ENCODE assay signal across 17 cellular contexts in genomic region chr20:45883100-45883469, GRCh38. TPM values are rescaled to one million over a fixed set of nuclear protein-coding genes. Genes with fewer than 3 reads are reported as not detected.
DNase-seq lines count a peak whose midpoint lies in the region; ATAC-seq and TF ChIP-seq lines count a peak whose summit lies in the region.
"Had no signal": no experiment of that assay in that cellular context is flagged by ENCODE, and none has a peak within 500 bp of the region (broad histone marks: within the 10 kb centered on the region; RNA-seq: fewer than 3 reads in every experiment).

No MANE protein-coding gene starts in this region.

- DNase-seq in CD14-positive monocyte (ENCODE audit: low spot score) (no peak), activated B cell treated with CpG ODN at 0.5 μM for 24 hours (no peak), naive B cell (no peak), COLO668 (lab: John Stamatoyannopoulos, UW; ENCODE audit: unreplicated experiment) (no peak), H7 (no peak), midbrain (lab: John Stamatoyannopoulos, UW) (no peak)
- no peak for DNase-seq in CD4-positive, alpha-beta memory T cell
- DNase-seq: activated effector memory CD4-positive, alpha-beta T cell treated with anti-CD3 and anti-CD28 coated beads, Interleukin-2, amount 50 U/mL, for 16 hours; AML-193; dermis blood vessel endothelial cell; DMS153; foreskin keratinocyte; kidney glomerular epithelial cell; NCI-H2227 treated with DMSO at 0.1 percent for 48 hours had no signal

- no peak for ATAC-seq in activated B cell treated with CpG ODN at 0.5 μM for 24 hours (ENCODE audit: low read depth)
- ATAC-seq in naive B cell (ENCODE audit: low read depth in 2 of 2) = no peak
- ATAC-seq in activated CD4-positive, CD25-positive, alpha-beta regulatory T cell treated with anti-CD3 and anti-CD28 coated beads, Interleukin-2, amount 50 U/mL, for 24 hours = no peak
- ATAC-seq: foreskin keratinocyte, Panc1 had no signal

- H3K4me3 Mint-ChIP-seq in CD14-positive monocyte (no peak overlapping the region), activated B cell treated with CpG ODN at 0.5 μM for 24 hours (peak overlapping the region; percentile 16), naive B cell (peak overlapping the region in 7 of 8 donors; percentile 13 to 90 (median 57))
- H3K4me3 Mint-ChIP-seq in CD4-positive, alpha-beta memory T cell = peak overlapping the region in 6 of 8 donors; percentile 29 to 50 (median 44)

- no peaks in the 10 kb centered on the region for H3K27me3 ChIP-seq in CD4-positive, alpha-beta memory T cell (ENCODE audit: insufficient read depth, low read length)
- H3K27me3 ChIP-seq in H7 (ENCODE audit: control insufficient read depth, insufficient read depth, low read length) = no peaks in the 10 kb centered on the region
- H3K27me3 ChIP-seq: foreskin keratinocyte had no signal

- peaks cover 17% of the 10 kb centered on the region for H3K36me3 ChIP-seq in CD4-positive, alpha-beta memory T cell (ENCODE audit: insufficient read depth, low read length)
- peaks cover 15% of the 10 kb centered on the region for H3K36me3 ChIP-seq in H7 (replicated peaks; ENCODE audit: control insufficient read depth, insufficient read depth, low read length)

- H3K27ac ChIP-seq in CD4-positive, alpha-beta memory T cell (ENCODE audit: low read depth, low read length) = no peak overlapping the region
- H3K27ac ChIP-seq: foreskin keratinocyte had no signal

- intact Hi-C loops in CD14-positive monocyte (cut with micrococcal nuclease) (no loop called here), activated B cell treated with CpG ODN at 0.5 μM for 24 hours (cut with micrococcal nuclease) (no loop called here)
- intact Hi-C loops in CD4-positive, alpha-beta memory T cell (cut with micrococcal nuclease) = no loop called here

- CTCF ChIA-PET in CD4-positive, alpha-beta memory T cell (lab: Charles Lee; ENCODE audit: partially characterized antibody) = interaction anchor here (1.0 to 1.5 kb wide), 2 partner anchors 9 to 16 kb away, joined by 3 to 4 read pairs; no protein-coding TSS in a partner anchor
- CTCF ChIA-PET in activated B cell treated with CpG ODN at 0.5 μM for 24 hours (lab: Charles Lee) = interaction anchor here (0.6 to 2.9 kb wide), 3 partner anchors 7 to 59 kb away, joined by 3 to 9 read pairs (median 3); partner anchors contain the start of gene NEURL2

- POLR2A ChIA-PET in CD4-positive, alpha-beta memory T cell (lab: Charles Lee; ENCODE audit: partially characterized antibody) = interaction anchor here (1.0 to 5.6 kb wide), 6 partner anchors 8 to 491 kb away, joined by 3 to 98 read pairs (median 40); partner anchors contain the start of genes ACOT8, CTSA, NEURL2 and PCIF1
- POLR2A ChIA-PET in activated B cell treated with CpG ODN at 0.5 μM for 24 hours (lab: Charles Lee) = interaction anchor here (2.6 to 2.9 kb wide), 2 partner anchors 9 to 52 kb away, joined by 37 to 43 read pairs; partner anchors contain the start of genes CTSA, NEURL2 and PCIF1

- no peaks in the 10 kb centered on the region for H3K9me3 ChIP-seq in CD4-positive, alpha-beta memory T cell (ENCODE audit: control insufficient read depth in 1 of 2, low read length in 2 of 2)

- H3K4me3 ChIP-seq in CD4-positive, alpha-beta memory T cell (ENCODE audit: low read length in 2 of 2) = no peak overlapping the region
- H3K4me3 ChIP-seq in H7 (ENCODE audit: insufficient read depth, low read depth, low read length) = no peak overlapping the region

- H3K27ac Mint-ChIP-seq in CD14-positive monocyte (peak overlapping the region; percentile 25 to 81 (median 61)), activated B cell treated with CpG ODN at 0.5 μM for 24 hours (no peak overlapping the region), naive B cell (peak overlapping the region in 1 of 6 donors; percentile 82)
- H3K27ac Mint-ChIP-seq in CD4-positive, alpha-beta memory T cell = peak overlapping the region in 4 of 7 donors; percentile 57 to 83 (median 72)

- TF ChIP-seq CTCF in CD14-positive monocyte (IDR thresholded peaks at IDR 0.05) (no peak), activated B cell treated with CpG ODN at 0.5 μM for 24 hours (IDR thresholded peaks at IDR 0.05) (no peak)

- H3K4me1 ChIP-seq in CD4-positive, alpha-beta memory T cell (ENCODE audit: insufficient read depth, low read length) = peaks cover 44% of the 10 kb centered on the region

- H3K9me3 Mint-ChIP-seq in CD14-positive monocyte = no peaks in the 10 kb centered on the region
- no peaks in the 10 kb centered on the region for H3K9me3 Mint-ChIP-seq in CD4-positive, alpha-beta memory T cell
- H3K9me3 Mint-ChIP-seq in activated B cell treated with CpG ODN at 0.5 μM for 24 hours = no peaks in the 10 kb centered on the region
- no peaks in the 10 kb centered on the region for H3K9me3 Mint-ChIP-seq in naive B cell
- H3K9me3 Mint-ChIP-seq: memory B cell had no signal

- no peaks in the 10 kb centered on the region for H3K27me3 Mint-ChIP-seq in CD14-positive monocyte (ENCODE audit: low read depth in 3 of 3)
- no peaks in the 10 kb centered on the region for H3K27me3 Mint-ChIP-seq in CD4-positive, alpha-beta memory T cell
- H3K27me3 Mint-ChIP-seq in activated B cell treated with CpG ODN at 0.5 μM for 24 hours = no peaks in the 10 kb centered on the region
- H3K27me3 Mint-ChIP-seq in naive B cell = no peaks in the 10 kb centered on the region
- H3K27me3 Mint-ChIP-seq: memory B cell had no signal

- peaks cover 38 to 47% of the 10 kb centered on the region in 2 donors for H3K36me3 Mint-ChIP-seq in CD14-positive monocyte
- peaks cover 16 to 28% of the 10 kb centered on the region in 2 donors for H3K36me3 Mint-ChIP-seq in CD4-positive, alpha-beta memory T cell
- peaks cover 40% of the 10 kb centered on the region for H3K36me3 Mint-ChIP-seq in activated B cell treated with CpG ODN at 0.5 μM for 24 hours (ENCODE audit: low read depth)
- peaks cover 0 to 13% of the 10 kb centered on the region in 2 donors for H3K36me3 Mint-ChIP-seq in naive B cell

- peaks cover 33% of the 10 kb centered on the region for H3K4me1 Mint-ChIP-seq in CD14-positive monocyte
- H3K4me1 Mint-ChIP-seq in CD4-positive, alpha-beta memory T cell = peaks cover 30 to 55% (median 37%) of the 10 kb centered on the region in 4 donors
- H3K4me1 Mint-ChIP-seq in activated B cell treated with CpG ODN at 0.5 μM for 24 hours = peaks cover 34% of the 10 kb centered on the region
- H3K4me1 Mint-ChIP-seq in naive B cell = peaks cover 25 to 31% (median 27%) of the 10 kb centered on the region in 3 donors

RNA-seq across cellular contexts. Expression of gene ZSWIM1, which starts 2.1 kb away (rescaled TPM):
- 1 to 10 TPM; 2.5 to 2.6 TPM for polyA plus RNA-seq in CD14-positive monocyte
- 10 to 100 TPM; 18.2 to 18.5 TPM for total RNA-seq in CD4-positive, alpha-beta memory T cell
- 1 to 10 TPM in 1 of 2 donors, under 1 TPM in 1; 0.86 to 8.5 TPM for polyA plus RNA-seq in CD4-positive, alpha-beta memory T cell
- total RNA-seq in activated B cell treated with CpG ODN at 0.5 μM for 24 hours = 13.9 and 15.1 TPM in 2 replicates
- 10 to 100 TPM in 1 of 6 donors, 1 to 10 TPM in 4, not detected in 1; 3.0 to 11.6 (median 4.7) TPM for polyA plus RNA-seq in naive B cell (ENCODE audit: low read depth in 6 of 6)
- total RNA-seq in H7 (2014; rRNA removed; shearing (Covaris generic)) = 13.3 and 17.8 TPM in 2 replicates

RNA-seq across cellular contexts. Expression of gene SPATA25, which starts 4.3 kb away (rescaled TPM):
- polyA plus RNA-seq in CD14-positive monocyte = not detected
- 1 to 10 TPM; 2.8 to 4.7 TPM for total RNA-seq in CD4-positive, alpha-beta memory T cell
- polyA plus RNA-seq in CD4-positive, alpha-beta memory T cell = under 1 TPM in 1 of 2 donors, not detected in 1; 0.38 TPM
- 0.53 and 0.88 TPM in 2 replicates for total RNA-seq in activated B cell treated with CpG ODN at 0.5 μM for 24 hours
- not detected for polyA plus RNA-seq in naive B cell (ENCODE audit: low read depth in 6 of 6)
- 0.41 and 5.1 TPM in 2 replicates for total RNA-seq in H7 (2014; rRNA removed; shearing (Covaris generic))

RNA-seq across cellular contexts. Expression of gene NEURL2, which starts 7.9 kb away (rescaled TPM):
- polyA plus RNA-seq in CD14-positive monocyte (under 1 TPM in 1 of 2 donors, not detected in 1; 0.14 TPM), naive B cell (ENCODE audit: low read depth in 6 of 6) (1 to 10 TPM in 3 of 6 donors, under 1 TPM in 2, not detected in 1; 0.69 to 2.4 (median 1.1) TPM)
- total RNA-seq in CD4-positive, alpha-beta memory T cell = 1 to 10 TPM; 5.5 to 5.6 TPM
- polyA plus RNA-seq in CD4-positive, alpha-beta memory T cell = under 1 TPM; 0.29 to 0.75 TPM
- total RNA-seq in activated B cell treated with CpG ODN at 0.5 μM for 24 hours = 1.1 and 2.0 TPM in 2 replicates
- 8.1 and 10.2 TPM in 2 replicates for total RNA-seq in H7 (2014; rRNA removed; shearing (Covaris generic))

RNA-seq across cellular contexts. Expression of gene CTSA, which starts 8.1 kb away (rescaled TPM):
- polyA plus RNA-seq in CD14-positive monocyte (100 to 1,000 TPM; 279 to 366 TPM), naive B cell (ENCODE audit: low read depth in 6 of 6) (10 to 100 TPM; 28.6 to 46.5 (median 42.3) TPM)
- total RNA-seq in CD4-positive, alpha-beta memory T cell = 100 to 1,000 TPM; 102 to 103 TPM
- polyA plus RNA-seq in CD4-positive, alpha-beta memory T cell = 100 to 1,000 TPM; 143 to 165 TPM
- 61.9 and 67.2 TPM in 2 replicates for total RNA-seq in activated B cell treated with CpG ODN at 0.5 μM for 24 hours
- total RNA-seq in H7 (2014; rRNA removed; shearing (Covaris generic)) = 38.7 and 41.8 TPM in 2 replicates

RNA-seq across cellular contexts. Expression of gene ZSWIM3, which starts 25.7 kb away (rescaled TPM):
- polyA plus RNA-seq in CD14-positive monocyte (under 1 TPM; 0.29 to 0.64 TPM), naive B cell (ENCODE audit: low read depth in 6 of 6) (1 to 10 TPM in 5 of 6 donors, not detected in 1; 1.3 to 2.9 (median 1.8) TPM)
- total RNA-seq in CD4-positive, alpha-beta memory T cell = 1 to 10 TPM; 6.7 to 7.1 TPM
- 1 to 10 TPM in 1 of 2 donors, under 1 TPM in 1; 0.77 to 2.5 TPM for polyA plus RNA-seq in CD4-positive, alpha-beta memory T cell
- total RNA-seq in activated B cell treated with CpG ODN at 0.5 μM for 24 hours = 5.9 and 6.4 TPM in 2 replicates
- total RNA-seq in H7 (2014; rRNA removed; shearing (Covaris generic)) = 5.4 and 5.7 TPM in 2 replicates

Comparison
In these comparisons a context has a peak if more than half of its experiments do, and no peak if none do; other contexts are left out.
1. H3K4me3 Mint-ChIP-seq: peak in CD4-positive, alpha-beta memory T cell (6 of 8), activated B cell treated with CpG ODN at 0.5 μM for 24 hours (single experiment) and naive B cell (7 of 8); none in CD14-positive monocyte (0 of 2).